ENCODE assay signal across 1 cellular context in the genomic region with DNA sequence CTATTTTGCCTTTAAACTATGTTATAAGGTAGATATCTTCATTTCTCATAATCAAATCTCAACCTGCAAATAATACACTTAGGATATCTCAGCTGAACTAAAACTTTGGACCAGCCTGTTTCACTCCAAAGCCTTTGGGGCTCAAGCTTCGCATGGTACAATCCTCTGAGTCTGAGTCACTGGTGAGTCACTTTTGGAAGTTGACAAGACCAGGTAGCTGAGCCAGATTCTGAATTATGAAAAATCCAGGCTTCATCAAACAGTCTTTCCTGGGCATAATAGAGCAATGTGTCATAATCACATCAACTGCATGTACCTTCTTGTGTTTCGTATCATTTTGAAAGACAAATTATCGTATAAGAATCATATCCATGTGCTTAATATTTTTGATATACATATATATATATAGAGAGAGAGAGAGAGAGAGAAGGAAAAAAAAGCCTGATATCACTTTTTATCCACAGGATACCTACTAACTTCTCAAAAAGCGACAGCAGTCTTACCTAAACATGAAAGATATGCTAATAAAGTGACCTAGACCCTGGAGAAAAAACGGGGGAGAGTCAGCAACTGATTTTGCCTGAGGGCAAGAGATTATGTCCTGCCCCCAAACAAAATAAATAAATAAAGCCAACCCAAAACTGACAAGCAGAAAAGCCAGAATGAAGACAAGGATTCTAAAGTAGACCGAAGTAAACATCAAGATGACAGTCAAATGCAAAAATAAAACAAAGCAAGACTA.
TF ChIP-seq lines count a peak whose summit lies in the region.

No MANE protein-coding gene starts in this region.

TF ChIP-seq in WTC11, 78 proteins besides CTCF, POLR2A, EP300 and RAD21 (continued from another document):
- TF ChIP-seq, protein P1, sequence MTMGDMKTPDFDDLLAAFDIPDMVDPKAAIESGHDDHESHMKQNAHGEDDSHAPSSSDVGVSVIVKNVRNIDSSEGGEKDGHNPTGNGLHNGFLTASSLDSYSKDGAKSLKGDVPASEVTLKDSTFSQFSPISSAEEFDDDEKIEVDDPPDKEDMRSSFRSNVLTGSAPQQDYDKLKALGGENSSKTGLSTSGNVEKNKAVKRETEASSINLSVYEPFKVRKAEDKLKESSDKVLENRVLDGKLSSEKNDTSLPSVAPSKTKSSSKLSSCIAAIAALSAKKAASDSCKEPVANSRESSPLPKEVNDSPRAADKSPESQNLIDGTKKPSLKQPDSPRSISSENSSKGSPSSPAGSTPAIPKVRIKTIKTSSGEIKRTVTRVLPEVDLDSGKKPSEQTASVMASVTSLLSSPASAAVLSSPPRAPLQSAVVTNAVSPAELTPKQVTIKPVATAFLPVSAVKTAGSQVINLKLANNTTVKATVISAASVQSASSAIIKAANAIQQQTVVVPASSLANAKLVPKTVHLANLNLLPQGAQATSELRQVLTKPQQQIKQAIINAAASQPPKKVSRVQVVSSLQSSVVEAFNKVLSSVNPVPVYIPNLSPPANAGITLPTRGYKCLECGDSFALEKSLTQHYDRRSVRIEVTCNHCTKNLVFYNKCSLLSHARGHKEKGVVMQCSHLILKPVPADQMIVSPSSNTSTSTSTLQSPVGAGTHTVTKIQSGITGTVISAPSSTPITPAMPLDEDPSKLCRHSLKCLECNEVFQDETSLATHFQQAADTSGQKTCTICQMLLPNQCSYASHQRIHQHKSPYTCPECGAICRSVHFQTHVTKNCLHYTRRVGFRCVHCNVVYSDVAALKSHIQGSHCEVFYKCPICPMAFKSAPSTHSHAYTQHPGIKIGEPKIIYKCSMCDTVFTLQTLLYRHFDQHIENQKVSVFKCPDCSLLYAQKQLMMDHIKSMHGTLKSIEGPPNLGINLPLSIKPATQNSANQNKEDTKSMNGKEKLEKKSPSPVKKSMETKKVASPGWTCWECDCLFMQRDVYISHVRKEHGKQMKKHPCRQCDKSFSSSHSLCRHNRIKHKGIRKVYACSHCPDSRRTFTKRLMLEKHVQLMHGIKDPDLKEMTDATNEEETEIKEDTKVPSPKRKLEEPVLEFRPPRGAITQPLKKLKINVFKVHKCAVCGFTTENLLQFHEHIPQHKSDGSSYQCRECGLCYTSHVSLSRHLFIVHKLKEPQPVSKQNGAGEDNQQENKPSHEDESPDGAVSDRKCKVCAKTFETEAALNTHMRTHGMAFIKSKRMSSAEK (CRISPR knock-in tag; IDR thresholded peaks at IDR 0.05; ENCODE audit: borderline replicate concordance): no peak
- no peak for TF ChIP-seq ATF1 (CRISPR knock-in tag; IDR thresholded peaks at IDR 0.05)
